In the genomic region with DNA sequence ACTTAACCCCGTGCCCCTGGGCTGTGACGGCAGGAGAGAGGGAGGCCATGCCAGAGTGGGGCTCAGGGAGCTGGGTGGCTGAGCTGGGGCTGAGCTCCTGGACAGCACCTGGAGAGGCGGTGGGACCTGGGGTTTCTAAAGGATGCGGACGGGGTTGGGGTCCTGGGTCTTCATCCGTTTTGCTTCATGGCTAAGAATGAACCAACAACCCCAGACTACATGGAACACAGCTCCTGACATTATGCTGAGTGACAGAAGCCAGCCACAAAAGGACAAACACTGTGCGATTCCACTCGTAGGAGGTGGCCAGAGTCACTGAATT, we compare ENCODE assay signal across 11 cellular contexts.
DNase-seq lines count a peak whose midpoint lies in the region; ATAC-seq, FAIRE-seq and TF ChIP-seq lines count a peak whose summit lies in the region.
"Had no signal": no experiment of that assay in that cellular context is flagged by ENCODE, and none has a peak within 500 bp of the region (broad histone marks: within the 10 kb centered on the region; RNA-seq: fewer than 3 reads in every experiment).

No MANE protein-coding gene starts in this region.

- in situ Hi-C loops in Panc1 (cut with HindIII; ENCODE audit: low pct_unique_long_range_greater_than_20kb, low sequenced_read_pairs) = no loop called here

- no peaks in the 10 kb centered on the region for H3K9me3 ChIP-seq in BLaER1
- H3K9me3 ChIP-seq in Panc1 (ENCODE audit: control insufficient read depth, insufficient read depth, low read depth, low read length) = no peaks in the 10 kb centered on the region
- H3K9me3 ChIP-seq in fibroblast of lung (ENCODE audit: control insufficient read depth, insufficient read depth, low read depth, low read length) = no peaks in the 10 kb centered on the region

- ATAC-seq in Panc1 = no peak

- H3K9me3 Mint-ChIP-seq in progenitor cell of endocrine pancreas (ENCODE audit: low read depth) = no peaks in the 10 kb centered on the region
- H3K9me3 Mint-ChIP-seq in T-helper 2 cell treated with Interferon-gamma antibody and Interleukin-4, amounts not matched to agents 5 μg/mL and 100 μg/mL, for 36 hours = no peaks in the 10 kb centered on the region

- H3K4me2 ChIP-seq in BLaER1 = peak overlapping the region; percentile 80
- no peak overlapping the region for H3K4me2 ChIP-seq in fibroblast of lung (ENCODE audit: extremely low read depth, insufficient read depth, low read length)

- peaks cover 97% of the 10 kb centered on the region for H3K4me1 ChIP-seq in BLaER1
- H3K4me1 ChIP-seq in Panc1 (ENCODE audit: control insufficient read depth, insufficient read depth, low read length) = peaks cover 77% of the 10 kb centered on the region
- H3K4me1 ChIP-seq in fibroblast of lung (ENCODE audit: control insufficient read depth, extremely low read depth, insufficient read depth, low read length) = peaks cover 27% of the 10 kb centered on the region

- TF ChIP-seq CTCF in Panc1 (IDR thresholded peaks at IDR 0.05) = no peak
- TF ChIP-seq CTCF in fibroblast of lung (conservative IDR thresholded peaks at IDR 0.05 in 1 of 2, IDR thresholded peaks at IDR 0.05 in 1 of 2; ENCODE audit: low read depth in 1 of 2, low read length in 2 of 2) = no peak
- no peak for TF ChIP-seq CTCF in progenitor cell of endocrine pancreas (IDR thresholded peaks at IDR 0.05; ENCODE audit: unreplicated experiment)
- no peak for TF ChIP-seq CTCF in D721Med (IDR thresholded peaks at IDR 0.05; ENCODE audit: insufficient read depth, missing control alignments)

- no peaks in the 10 kb centered on the region for H3K27me3 Mint-ChIP-seq in progenitor cell of endocrine pancreas
- H3K27me3 Mint-ChIP-seq in T-helper 2 cell treated with Interferon-gamma antibody and Interleukin-4, amounts not matched to agents 5 μg/mL and 100 μg/mL, for 36 hours (ENCODE audit: low read depth) = no peaks in the 10 kb centered on the region

- no peak for FAIRE-seq in D721Med (lab: Jason Lieb, UNC)

- peaks cover 18% of the 10 kb centered on the region; the same call in 1 of the 2 replicates for H3K36me3 ChIP-seq in BLaER1
- no peaks in the 10 kb centered on the region for H3K36me3 ChIP-seq in Panc1 (ENCODE audit: control insufficient read depth, insufficient read depth, low read length)
- no peaks in the 10 kb centered on the region for H3K36me3 ChIP-seq in fibroblast of lung (ENCODE audit: control insufficient read depth, insufficient read depth, low read length)

- peaks cover 3% of the 10 kb centered on the region for H3K36me3 Mint-ChIP-seq in progenitor cell of endocrine pancreas (ENCODE audit: insufficient read depth)
- H3K36me3 Mint-ChIP-seq in T-helper 2 cell treated with Interferon-gamma antibody and Interleukin-4, amounts not matched to agents 5 μg/mL and 100 μg/mL, for 36 hours (ENCODE audit: low read depth) = no peaks in the 10 kb centered on the region

- CTCF ChIA-PET in Panc1 (lab: Charles Lee) = no interaction called here

- H3K4me1 Mint-ChIP-seq in progenitor cell of endocrine pancreas (ENCODE audit: low read depth) = peaks cover 43% of the 10 kb centered on the region
- peaks cover 8% of the 10 kb centered on the region for H3K4me1 Mint-ChIP-seq in T-helper 2 cell treated with Interferon-gamma antibody and Interleukin-4, amounts not matched to agents 5 μg/mL and 100 μg/mL, for 36 hours (ENCODE audit: low read depth)

- no peak overlapping the region for H2AFZ ChIP-seq in fibroblast of lung (ENCODE audit: low read length)

- H4K20me1 ChIP-seq in BLaER1 = peaks cover 100% of the 10 kb centered on the region
- H4K20me1 ChIP-seq in fibroblast of lung (ENCODE audit: control insufficient read depth, extremely low read depth, insufficient read depth, low read length) = no peaks in the 10 kb centered on the region

- H3K27me3 ChIP-seq in BLaER1 (no peaks in the 10 kb centered on the region), Panc1 (ENCODE audit: control insufficient read depth, insufficient read depth, low read length) (no peaks in the 10 kb centered on the region), fibroblast of lung (ENCODE audit: control insufficient read depth, insufficient read depth, low read length) (no peaks in the 10 kb centered on the region)

- POLR2A ChIA-PET in Panc1 (lab: Charles Lee) = no interaction called here

- H3K4me3 Mint-ChIP-seq in progenitor cell of endocrine pancreas (ENCODE audit: low read depth) = no peak overlapping the region
- no peak overlapping the region for H3K4me3 Mint-ChIP-seq in T-helper 2 cell treated with Interferon-gamma antibody and Interleukin-4, amounts not matched to agents 5 μg/mL and 100 μg/mL, for 36 hours

- DNase-seq in Panc1 (ENCODE audit: low read depth, low spot score) (no peak), fibroblast of lung (ENCODE audit: low read depth in 2 of 2) (no peak), progenitor cell of endocrine pancreas (ENCODE audit: low spot score, unreplicated experiment) (no peak), D721Med (ENCODE audit: insufficient read length, low spot score) (no peak), NCI-H446 treated with DMSO at 0.1 percent for 48 hours (lab: John Stamatoyannopoulos, UW) (no peak), NCI-H2029 (lab: John Stamatoyannopoulos, UW) (no peak)
- DNase-seq in T-helper 2 cell treated with Interferon-gamma antibody and Interleukin-4, amounts not matched to agents 5 μg/mL and 100 μg/mL, for 36 hours (ENCODE audit: low spot score) = no peak
- DNase-seq: foreskin melanocyte, NCI-H1048 had no signal

- peak overlapping the region; percentile 68 for H3K27ac ChIP-seq in BLaER1
- H3K27ac ChIP-seq in Panc1 (ENCODE audit: low read length) = peak overlapping the region; percentile 77
- peak overlapping the region; percentile 78 for H3K27ac ChIP-seq in fibroblast of lung (ENCODE audit: insufficient read depth, low read length)
- H3K27ac ChIP-seq: C4-2B had no signal

- intact Hi-C loops in Panc1 (cut with micrococcal nuclease; ENCODE audit: unreplicated experiment) = no loop called here

- peak overlapping the region; percentile 34; the same call in 1 of the 2 replicates for H3K4me3 ChIP-seq in BLaER1
- H3K4me3 ChIP-seq in Panc1 (ENCODE audit: low read depth in 2 of 2, low read length in 2 of 2) = 0 out of 4 replicates have a peak overlapping the region, but pooled peaks of 1 of the 2 experiments have one; percentile 0
- H3K4me3 ChIP-seq in fibroblast of lung (replicated peaks in 1 of 4; ENCODE audit: control extremely low read depth in 1 of 4, insufficient read depth in 1 of 4, low read depth in 3 of 4, low read length in 4 of 4) = no peak overlapping the region

- peaks cover 20% of the 10 kb centered on the region for H3K79me2 ChIP-seq in fibroblast of lung (ENCODE audit: control insufficient read depth, insufficient read depth, low read length)

- peak overlapping the region; percentile 55; the same call in 1 of the 2 replicates for H3K9ac ChIP-seq in BLaER1
- H3K9ac ChIP-seq in fibroblast of lung (ENCODE audit: insufficient read depth, low read length) = peak overlapping the region; percentile 75

- BruUV-seq in Panc1 (replicated peaks; lab: Mats Ljungman, UMichigan) = no TSS peak

- H3K27ac Mint-ChIP-seq in progenitor cell of endocrine pancreas = peak overlapping the region; percentile 73
- H3K27ac Mint-ChIP-seq in T-helper 2 cell treated with Interferon-gamma antibody and Interleukin-4, amounts not matched to agents 5 μg/mL and 100 μg/mL, for 36 hours = no peak overlapping the region
